In the genomic region with DNA sequence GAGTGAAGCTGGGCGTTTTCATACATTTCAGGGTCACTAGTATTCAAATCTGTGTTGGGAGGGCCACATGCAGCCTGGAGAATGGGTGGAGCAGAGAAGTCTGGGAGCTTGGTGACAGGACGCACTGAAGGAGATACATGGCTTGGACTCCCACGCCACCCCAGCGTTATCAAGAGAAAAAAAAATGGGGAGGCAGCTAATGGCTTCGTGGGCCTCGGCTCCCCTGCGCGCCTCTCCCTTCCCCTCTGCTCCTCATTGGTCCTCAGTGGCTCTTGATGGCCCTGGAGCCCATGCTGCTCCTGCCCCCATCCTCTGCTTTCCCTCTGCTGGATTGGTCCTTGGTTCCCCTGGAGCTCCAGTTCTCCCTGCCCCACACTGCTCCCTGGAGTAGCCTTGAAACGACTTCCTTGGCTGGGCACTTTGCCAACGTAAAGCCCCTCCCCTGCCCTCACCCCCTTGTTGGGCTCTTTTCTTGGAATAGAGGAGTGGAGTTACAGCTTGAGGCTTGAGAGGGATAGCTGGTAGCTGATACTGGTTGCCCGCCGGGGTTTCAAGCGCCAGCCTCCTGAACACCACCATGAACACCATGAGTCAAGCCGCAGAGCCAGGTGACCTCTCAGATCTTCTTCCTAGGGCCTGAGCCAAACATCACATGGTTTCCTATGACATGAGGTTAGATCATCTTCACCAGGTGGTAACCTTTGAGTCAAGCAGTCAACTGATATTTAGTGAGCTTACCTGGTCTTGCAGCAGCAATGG, we compare ENCODE assay signal across 8 cellular contexts.
DNase-seq lines count a peak whose midpoint lies in the region; ATAC-seq and TF ChIP-seq lines count a peak whose summit lies in the region.

No MANE protein-coding gene starts in this region.

- no peaks in the 10 kb centered on the region for H3K27me3 Mint-ChIP-seq in activated naive CD8-positive, alpha-beta T cell treated with anti-CD3 and anti-CD28 coated beads, Interleukin-2, amount 50 U/mL, for 24 hours

- H3K4me3 ChIP-seq in OCI-LY1 (ENCODE audit: low read depth, low read length, poor library complexity, severe bottlenecking) = no peak overlapping the region

- no peaks in the 10 kb centered on the region for H3K27me3 ChIP-seq in OCI-LY1 (ENCODE audit: insufficient read depth, low read length)

- H3K9ac ChIP-seq in OCI-LY1 (ENCODE audit: low read length) = no peak overlapping the region; the same call in 1 of the 2 replicates

- H3K4me3 Mint-ChIP-seq in activated naive CD8-positive, alpha-beta T cell treated with anti-CD3 and anti-CD28 coated beads, Interleukin-2, amount 50 U/mL, for 24 hours = peak overlapping the region; percentile 46

- no peaks in the 10 kb centered on the region for H3F3A ChIP-seq in OCI-LY1 (ENCODE audit: insufficient read depth, low read length)

- no peaks in the 10 kb centered on the region for H3K9me2 ChIP-seq in OCI-LY1 (ENCODE audit: low read depth, low read length)

- no peak overlapping the region for H2AFZ ChIP-seq in OCI-LY1 (ENCODE audit: low read length)

- H3K9me3 ChIP-seq in OCI-LY1 (ENCODE audit: low read length) = no peaks in the 10 kb centered on the region

- peak overlapping the region; percentile 83 for H3K27ac ChIP-seq in OCI-LY1 (ENCODE audit: low read depth, low read length, poor library complexity, severe bottlenecking)

- no peaks in the 10 kb centered on the region for H3K9me3 Mint-ChIP-seq in activated naive CD8-positive, alpha-beta T cell treated with anti-CD3 and anti-CD28 coated beads, Interleukin-2, amount 50 U/mL, for 24 hours

- H3K79me2 ChIP-seq in OCI-LY1 (ENCODE audit: insufficient read depth, low read length) = no peaks in the 10 kb centered on the region

- DNase-seq in NCI-H146 (lab: John Stamatoyannopoulos, UW) = peak; percentile 17
- DNase-seq in NCI-H146 treated with DMSO at 0.1 percent for 48 hours (lab: John Stamatoyannopoulos, UW; ENCODE audit: unreplicated experiment) = no peak
- peak; percentile 56 for DNase-seq in activated naive CD8-positive, alpha-beta T cell treated with anti-CD3 and anti-CD28 coated beads, Interleukin-2, amount 50 U/mL, for 24 hours
- DNase-seq in renal cortical epithelial cell (ENCODE audit: low read depth) = peak; percentile 68
- DNase-seq in NCI-H1694 (lab: John Stamatoyannopoulos, UW) = no peak
- no peak for DNase-seq in SK-N-DZ (ENCODE audit: low spot score)

- H4K20me1 ChIP-seq in OCI-LY1 (ENCODE audit: insufficient read depth, low read length) = no peaks in the 10 kb centered on the region

- ATAC-seq in activated naive CD8-positive, alpha-beta T cell treated with anti-CD3 and anti-CD28 coated beads, Interleukin-2, amount 50 U/mL, for 24 hours = peak; percentile 88
- ATAC-seq in HG02840 (IDR thresholded peaks at IDR 0.05; ENCODE audit: low FRiP score, unreplicated experiment) = no peak

- peak overlapping the region; percentile 97 for H3K27ac Mint-ChIP-seq in activated naive CD8-positive, alpha-beta T cell treated with anti-CD3 and anti-CD28 coated beads, Interleukin-2, amount 50 U/mL, for 24 hours

- H3K36me3 ChIP-seq in OCI-LY1 (ENCODE audit: insufficient read depth, low read length) = no peaks in the 10 kb centered on the region

- peak overlapping the region; percentile 58; the same call in 1 of the 2 replicates for H3K4me2 ChIP-seq in OCI-LY1 (ENCODE audit: low read length)

- no peak for TF ChIP-seq CTCF in OCI-LY1 (IDR thresholded peaks at IDR 0.05; ENCODE audit: low read length)

- peaks cover 87% of the 10 kb centered on the region for H3K36me3 Mint-ChIP-seq in activated naive CD8-positive, alpha-beta T cell treated with anti-CD3 and anti-CD28 coated beads, Interleukin-2, amount 50 U/mL, for 24 hours (ENCODE audit: low read depth)

- peaks cover 86% of the 10 kb centered on the region for H3K4me1 Mint-ChIP-seq in activated naive CD8-positive, alpha-beta T cell treated with anti-CD3 and anti-CD28 coated beads, Interleukin-2, amount 50 U/mL, for 24 hours

- H3K4me1 ChIP-seq in OCI-LY1 (ENCODE audit: insufficient read depth, low read length, severe bottlenecking) = peaks cover 41% of the 10 kb centered on the region

Comparison
In these comparisons a context has a peak if more than half of its experiments do, and no peak if none do; other contexts are left out.
1. DNase-seq: peak in NCI-H146 (single experiment), activated naive CD8-positive, alpha-beta T cell treated with anti-CD3 and anti-CD28 coated beads, Interleukin-2, amount 50 U/mL, for 24 hours (single experiment) and renal cortical epithelial cell (single experiment); none in NCI-H146 treated with DMSO at 0.1 percent for 48 hours (single experiment), NCI-H1694 (single experiment) and SK-N-DZ (single experiment).